ENCODE assay signal across 21 cellular contexts in the genomic region with DNA sequence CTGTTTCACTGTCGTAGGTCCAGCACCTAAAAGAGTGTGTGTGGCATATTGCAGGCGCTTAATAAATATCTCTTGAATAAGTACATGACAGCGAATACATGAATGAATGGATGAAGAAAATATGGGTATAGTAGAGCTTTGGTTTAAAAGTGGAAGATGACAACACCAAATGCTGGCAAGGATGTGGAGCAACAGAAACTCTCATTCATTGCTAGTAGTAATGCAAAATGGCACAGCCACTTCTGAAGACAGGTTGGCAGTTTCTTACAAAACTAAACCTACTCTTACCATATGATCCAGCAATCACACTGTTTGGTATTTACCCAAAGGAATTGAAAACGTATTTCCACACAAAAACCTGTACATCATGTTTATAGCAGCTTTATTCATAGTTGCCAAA. TPM values are rescaled to one million over a fixed set of nuclear protein-coding genes. Genes with fewer than 3 reads are reported as not detected.
"Had no signal": no experiment of that assay in that cellular context is flagged by ENCODE, and none has a peak within 500 bp of the region (broad histone marks: within the 10 kb centered on the region; RNA-seq: fewer than 3 reads in every experiment).

No MANE protein-coding gene starts in this region.

- H3K9me3 Mint-ChIP-seq: IgD-negative memory B cell had no signal

- H3K27ac ChIP-seq: RWPE1 had no signal

- H3K4me3 Mint-ChIP-seq: IgD-negative memory B cell had no signal

- DNase-seq: KBM-7, MV-4-11, NCI-H1048, NCI-H1105, NCI-H1417, NCI-H1436 treated with DMSO at 0.1 percent for 48 hours, NCI-H1694, NCI-H1930, NCI-H2081, NCI-H2107, NCI-H2227 treated with DMSO at 0.1 percent for 48 hours, NCI-H524, NCI-H526 treated with DMSO at 0.1 percent for 48 hours, NCI-H748 treated with DMSO at 0.1 percent for 48 hours, SHP77, T-helper 1 cell had no signal

- H3K27ac Mint-ChIP-seq: IgD-negative memory B cell had no signal

- ATAC-seq: Panc1, SK-N-SH treated with all-trans-retinoic acid at 6 μM for 48 hours had no signal

RNA-seq across cellular contexts. Expression of gene PREX1, which starts 57.4 kb away (rescaled TPM):
- total RNA-seq: MCF 10A had no signal
